ENCODE assay signal across 6 cellular contexts in the genomic region with DNA sequence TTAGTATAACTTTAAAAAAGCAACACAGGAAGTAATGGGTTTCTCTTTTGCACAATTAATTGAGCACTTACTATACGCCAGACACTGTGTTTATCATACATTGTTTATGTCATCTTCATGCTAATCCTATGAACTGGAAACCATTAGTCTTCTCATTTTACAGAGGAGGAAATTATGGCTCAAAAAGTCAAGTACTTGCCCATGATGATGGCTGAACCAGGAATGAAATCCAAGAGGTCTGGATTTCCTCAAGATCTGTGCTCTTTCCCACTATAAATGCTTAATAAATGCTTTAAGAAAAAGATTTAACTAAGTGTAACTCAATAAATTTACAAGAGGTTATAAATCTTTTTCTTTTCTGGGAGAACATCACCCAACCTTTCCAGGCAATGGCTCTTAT.
"Had no signal": no experiment of that assay in that cellular context is flagged by ENCODE, and none has a peak within 500 bp of the region (broad histone marks: within the 10 kb centered on the region; RNA-seq: fewer than 3 reads in every experiment).

No MANE protein-coding gene starts in this region.

- ATAC-seq: HepG2, K562 had no signal

- FAIRE-seq: HepG2, HTR-8/SVneo, K562 had no signal

- DNase-seq: IMR-90, KBM-7 had no signal

- H3K4me3 ChIP-seq: K562 had no signal

- H3K27ac ChIP-seq: HL-60 had no signal
